ENCODE assay signal across 28 cellular contexts in the genomic region with DNA sequence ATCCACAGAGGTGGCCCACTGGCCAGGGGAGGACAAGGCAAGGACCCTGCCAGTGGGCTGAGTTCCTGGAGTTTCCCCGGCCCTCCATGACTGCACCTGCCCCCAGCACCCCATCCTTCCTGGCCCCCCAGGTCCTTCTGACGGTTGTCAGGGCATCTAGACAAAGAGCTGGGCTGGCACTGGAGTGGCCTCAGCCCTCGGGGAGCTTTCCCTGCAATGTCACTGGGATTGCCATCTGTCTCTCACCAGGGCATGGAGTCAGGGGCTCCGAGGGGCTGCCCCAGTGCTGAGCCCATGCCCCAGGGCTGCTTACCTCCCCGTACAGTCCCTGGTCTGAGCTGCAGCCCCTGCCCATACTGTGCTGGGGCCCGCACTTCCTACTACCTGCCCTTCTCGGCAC.
"Had no signal": no experiment of that assay in that cellular context is flagged by ENCODE, and none has a peak within 500 bp of the region (broad histone marks: within the 10 kb centered on the region; RNA-seq: fewer than 3 reads in every experiment).

No MANE protein-coding gene starts in this region.

- H3K27ac ChIP-seq: brain microvascular endothelial cell, colonic mucosa, epithelial cell of prostate, foreskin keratinocyte, gastrocnemius medialis had no signal

- H3K36me3 ChIP-seq: brain microvascular endothelial cell, colonic mucosa, gastrocnemius medialis had no signal

- H3K27ac Mint-ChIP-seq: activated CD4-positive, alpha-beta memory T cell treated with anti-CD3 and anti-CD28 coated beads, Interleukin-2, amount 10 ng/mL, durations not matched to agents 7 days and 5 days; activated CD4-positive, alpha-beta T cell treated with anti-CD3 and anti-CD28 coated beads for 36 hours; activated CD4-positive, alpha-beta T cell treated with anti-CD3 and anti-CD28 coated beads, Interleukin-2, amount 10 ng/mL, durations not matched to agents 24 days and 14 days; activated naive CD8-positive, alpha-beta T cell; activated T-cell treated with anti-CD3 and anti-CD28 coated beads, Interleukin-2, amount 50 U/mL, for 24 hours; activated T-cell treated with anti-CD3 and anti-CD28 coated beads, Interleukin-2, amount 50 U/mL, for 72 hours had no signal

- H3K4me1 ChIP-seq: colonic mucosa, foreskin keratinocyte, gastrocnemius medialis had no signal

- H3K27me3 ChIP-seq: brain microvascular endothelial cell, colonic mucosa, foreskin keratinocyte had no signal

- H3K9me3 Mint-ChIP-seq: activated CD4-positive, alpha-beta memory T cell treated with anti-CD3 and anti-CD28 coated beads, Interleukin-2, amount 10 ng/mL, durations not matched to agents 7 days and 5 days; activated CD4-positive, alpha-beta T cell treated with anti-CD3 and anti-CD28 coated beads, Interleukin-2, amount 10 ng/mL, durations not matched to agents 24 days and 14 days; activated T-cell treated with anti-CD3 and anti-CD28 coated beads, Interleukin-2, amount 50 U/mL, for 24 hours; activated T-cell treated with anti-CD3 and anti-CD28 coated beads, Interleukin-2, amount 50 U/mL, for 72 hours had no signal

- H3K4me3 Mint-ChIP-seq: activated CD4-positive, alpha-beta memory T cell treated with anti-CD3 and anti-CD28 coated beads, Interleukin-2, amount 10 ng/mL, durations not matched to agents 7 days and 5 days; activated CD4-positive, alpha-beta T cell treated with anti-CD3 and anti-CD28 coated beads for 36 hours; activated CD4-positive, alpha-beta T cell treated with anti-CD3 and anti-CD28 coated beads, Interleukin-2, amount 10 ng/mL, durations not matched to agents 24 days and 14 days; activated naive CD8-positive, alpha-beta T cell; activated T-cell treated with anti-CD3 and anti-CD28 coated beads, Interleukin-2, amount 50 U/mL, for 24 hours; activated T-cell treated with anti-CD3 and anti-CD28 coated beads, Interleukin-2, amount 50 U/mL, for 72 hours had no signal

- H3K4me3 ChIP-seq: colonic mucosa, gastrocnemius medialis had no signal

- ATAC-seq: activated CD4-positive, alpha-beta T cell treated with anti-CD3 and anti-CD28 coated beads for 36 hours; activated T-cell treated with anti-CD3 and anti-CD28 coated beads, Interleukin-2, amount 50 U/mL, for 72 hours; foreskin keratinocyte; gastrocnemius medialis had no signal

- H3K9me3 ChIP-seq: colonic mucosa, gastrocnemius medialis had no signal

- H3K36me3 Mint-ChIP-seq: activated naive CD8-positive, alpha-beta T cell had no signal

- FAIRE-seq: astrocyte, endometrium, endothelial cell of umbilical vein had no signal

- H3K4me1 Mint-ChIP-seq: activated CD4-positive, alpha-beta memory T cell treated with anti-CD3 and anti-CD28 coated beads, Interleukin-2, amount 10 ng/mL, durations not matched to agents 7 days and 5 days; activated CD4-positive, alpha-beta T cell treated with anti-CD3 and anti-CD28 coated beads for 36 hours; activated CD4-positive, alpha-beta T cell treated with anti-CD3 and anti-CD28 coated beads, Interleukin-2, amount 10 ng/mL, durations not matched to agents 24 days and 14 days had no signal

- DNase-seq: activated CD4-positive, alpha-beta memory T cell treated with anti-CD3 and anti-CD28 coated beads, Interleukin-2, amount 10 ng/mL, durations not matched to agents 7 days and 5 days; activated CD4-positive, alpha-beta T cell treated with anti-CD3 and anti-CD28 coated beads for 36 hours; activated CD4-positive, alpha-beta T cell treated with anti-CD3 and anti-CD28 coated beads, Interleukin-2, amount 50 U/mL, for 4 hours; activated CD4-positive, CD25-positive, alpha-beta regulatory T cell; activated CD4-positive, CD25-positive, alpha-beta regulatory T cell treated with anti-CD3 and anti-CD28 coated beads, Interleukin-2, amount 50 U/mL, for 72 hours; activated CD8-positive, alpha-beta memory T cell treated with anti-CD3 and anti-CD28 coated beads, Interleukin-2, amount 50 U/mL, for 48 hours; activated gamma-delta T cell; activated naive CD4-positive, alpha-beta T cell treated with anti-CD3 and anti-CD28 coated beads, Interleukin-2, amount 50 U/mL, for 16 hours; activated naive CD4-positive, alpha-beta T cell treated with Interleukin-2 at 50 U/mL for 16 hours; activated T-cell treated with anti-CD3 and anti-CD28 coated beads for 4 hours; activated T-cell treated with anti-CD3 and anti-CD28 coated beads, Interleukin-2, amount 50 U/mL, for 24 hours; activated T-cell treated with anti-CD3 and anti-CD28 coated beads, Interleukin-2, amount 50 U/mL, for 72 hours; amniotic stem cell; anterior cingulate cortex; brain microvascular endothelial cell; central memory CD4-positive, alpha-beta T cell; cerebellar nuclear complex; colonic mucosa; effector CD8-positive, alpha-beta T cell; foreskin keratinocyte; gastrocnemius medialis; T-helper 2 cell had no signal
